Comparison of ENCODE assay signal across 14 cellular contexts in genomic region chr3:148791296-148791695, GRCh38. TPM values are rescaled to one million over a fixed set of nuclear protein-coding genes. Genes with fewer than 3 reads are reported as not detected.
DNase-seq lines count a peak whose midpoint lies in the region; ATAC-seq and TF ChIP-seq lines count a peak whose summit lies in the region.
"Had no signal": no experiment of that assay in that cellular context is flagged by ENCODE, and none has a peak within 500 bp of the region (broad histone marks: within the 10 kb centered on the region; RNA-seq: fewer than 3 reads in every experiment).

No MANE protein-coding gene starts in this region.

- H3K4me3 ChIP-seq in neuron (ENCODE audit: low read length) (no peak overlapping the region), left lung (no peak overlapping the region), right lobe of liver (no peak overlapping the region)

- H3K27me3 ChIP-seq in neuron (ENCODE audit: insufficient read depth, low read length) (no peaks in the 10 kb centered on the region), left lung (no peaks in the 10 kb centered on the region), right lobe of liver (no peaks in the 10 kb centered on the region)

- H3K4me1 ChIP-seq in neuron (ENCODE audit: insufficient read depth, low read length), result peaks cover 54% of the 10 kb centered on the region
- H3K4me1 ChIP-seq in left lung, result peaks cover 0 to 6% of the 10 kb centered on the region in 2 donors
- H3K4me1 ChIP-seq in right lobe of liver, result no peaks in the 10 kb centered on the region

- TF ChIP-seq POLR2A in right lobe of liver (IDR thresholded peaks at IDR 0.05), result no peak

- 62% methylated on average over 4 of the region's 4 CpGs for WGBS in right lobe of liver (ENCODE audit: insufficient coverage, low coverage, low lambda C conversion rate, missing lambda C conversion rate)

- peak overlapping the region; percentile 92 for H3K27ac ChIP-seq in cingulate gyrus (ENCODE audit: low read depth, low read length)
- peak overlapping the region in 1 of 2 donors; percentile 51 for H3K27ac ChIP-seq in left lung
- H3K27ac ChIP-seq in right lobe of liver, result no peak overlapping the region
- H3K27ac ChIP-seq: epithelial cell of prostate had no signal

- DNase-seq in Ammon's horn (ENCODE audit: low spot score) (peak; percentile 57), SHP77 (lab: John Stamatoyannopoulos, UW) (peak; percentile 66 to 86), GM13976 (ENCODE audit: low spot score) (no peak), left lung (no peak), right lobe of liver (no peak)
- DNase-seq: activated naive CD4-positive, alpha-beta T cell treated with Interleukin-2 at 50 U/mL for 16 hours; naive B cell had no signal

- peak overlapping the region; percentile 68 for H2AFZ ChIP-seq in neuron (ENCODE audit: low read depth, low read length)

- H3K36me3 ChIP-seq in neuron (ENCODE audit: insufficient read depth, low read length), result no peaks in the 10 kb centered on the region
- no peaks in the 10 kb centered on the region for H3K36me3 ChIP-seq in left lung
- no peaks in the 10 kb centered on the region for H3K36me3 ChIP-seq in right lobe of liver

- H3K9me3 ChIP-seq in neuron (ENCODE audit: low read length), result peaks cover 3% of the 10 kb centered on the region
- H3K9me3 ChIP-seq in left lung, result no peaks in the 10 kb centered on the region
- H3K9me3 ChIP-seq in right lobe of liver, result no peaks in the 10 kb centered on the region

- intact Hi-C loops in left lung (cut with DNase I) (no loop called here), right lobe of liver (cut with DNase I) (no loop called here)

- in situ Hi-C loops in GM13976 (cut with MboI; ENCODE audit: low sequenced_read_pairs, unreplicated experiment), result no loop called here

- TF ChIP-seq CTCF in GM13976 (IDR thresholded peaks at IDR 0.05; ENCODE audit: borderline replicate concordance, control extremely low read depth, extremely low read depth, insufficient read depth, missing control alignments), result no peak
- TF ChIP-seq CTCF in left lung (IDR thresholded peaks at IDR 0.05), result no peak
- TF ChIP-seq CTCF in right lobe of liver (IDR thresholded peaks at IDR 0.05), result no peak

- no peak for ATAC-seq in GM21423 (IDR thresholded peaks at IDR 0.05; ENCODE audit: unreplicated experiment)
- ATAC-seq in left lung, result no peak
- ATAC-seq in right lobe of liver, result no peak
- ATAC-seq: stimulated activated memory B cell treated with anti-CD40 and anti-IgM and Interleukin-4, amounts not matched to agents 10 μg/mL and 1 μg/mL and 100 μg/mL, for 72 hours; WTC11 had no signal

RNA-seq across cellular contexts. Expression of gene CPB1, which starts 36.3 kb away (rescaled TPM):
- total RNA-seq in left lung, result not detected
- under 1 TPM in 2 of 6 experiments, not detected in 4; 0.31 to 0.44 TPM for total RNA-seq in right lobe of liver
- total RNA-seq: MCF 10A had no signal

Comparison
In these comparisons a context has a peak if more than half of its experiments do, and no peak if none do; other contexts are left out.
1. DNase-seq: peak in Ammon's horn (single experiment) and SHP77 (2 of 2); none in GM13976 (single experiment), left lung (0 of 2) and right lobe of liver (0 of 3).